Comparison of ENCODE assay signal across 19 cellular contexts in genomic region chr19:32130241-32130753, GRCh38.
"Had no signal": no experiment of that assay in that cellular context is flagged by ENCODE, and none has a peak within 500 bp of the region (broad histone marks: within the 10 kb centered on the region; RNA-seq: fewer than 3 reads in every experiment).

No MANE protein-coding gene starts in this region.

- H3K4me3 Mint-ChIP-seq: endodermal cell, immature natural killer cell, naive B cell, nephron progenitor cell had no signal

- H3K4me1 Mint-ChIP-seq: endodermal cell, naive B cell had no signal

- H3K27me3 Mint-ChIP-seq: naive B cell had no signal

- H3K27me3 ChIP-seq: colonic mucosa, right lobe of liver, suprapubic skin, thyroid gland, upper lobe of left lung had no signal

- H3K9me3 Mint-ChIP-seq: endodermal cell, immature natural killer cell, nephron progenitor cell had no signal

- H3K4me1 ChIP-seq: colonic mucosa, heart right ventricle, left ventricle myocardium inferior, lower lobe of right lung, parathyroid adenoma, psoas muscle, right lobe of liver, suprapubic skin, thyroid gland, upper lobe of left lung had no signal

- DNase-seq: caudate nucleus; colonic mucosa; effector CD4-positive, alpha-beta T cell; endodermal cell; heart right ventricle; immature natural killer cell; left ventricle myocardium inferior; lower lobe of right lung; mesenchymal stem cell; naive B cell; nephron progenitor cell; psoas muscle; retina; right lobe of liver; stimulated activated naive CD4-positive, alpha-beta T cell; thyroid gland had no signal

- H3K9me3 ChIP-seq: colonic mucosa, heart right ventricle, left ventricle myocardium inferior, lower lobe of right lung, psoas muscle, right lobe of liver, suprapubic skin, thyroid gland, upper lobe of left lung had no signal

- H3K4me3 ChIP-seq: colonic mucosa, heart right ventricle, left ventricle myocardium inferior, lower lobe of right lung, psoas muscle, right lobe of liver, suprapubic skin, thyroid gland, upper lobe of left lung had no signal

- H3K27ac ChIP-seq: colonic mucosa, heart right ventricle, left ventricle myocardium inferior, lower lobe of right lung, parathyroid adenoma, psoas muscle, right lobe of liver, suprapubic skin, thyroid gland, upper lobe of left lung had no signal

- H3K36me3 ChIP-seq: colonic mucosa, heart right ventricle, left ventricle myocardium inferior, lower lobe of right lung, right lobe of liver, suprapubic skin, thyroid gland, upper lobe of left lung had no signal

- H3K36me3 Mint-ChIP-seq: immature natural killer cell, naive B cell had no signal

- ATAC-seq: heart right ventricle, lower lobe of right lung, psoas muscle, right lobe of liver had no signal

- H3K27ac Mint-ChIP-seq: endodermal cell, immature natural killer cell, naive B cell had no signal
